ENCODE assay signal across 23 cellular contexts in genomic region chr13:63472736-63473135, GRCh38.
"Had no signal": no experiment of that assay in that cellular context is flagged by ENCODE, and none has a peak within 500 bp of the region (broad histone marks: within the 10 kb centered on the region; RNA-seq: fewer than 3 reads in every experiment).

No MANE protein-coding gene starts in this region.

- H3K36me3 ChIP-seq: neural progenitor cell, ovary, right lobe of liver, sigmoid colon, stomach, tibial artery, transverse colon, upper lobe of right lung, uterus had no signal

- H3K9me3 ChIP-seq: ovary, psoas muscle, right lobe of liver, sigmoid colon, stomach, testis, tibial artery, transverse colon, upper lobe of right lung, uterus had no signal

- H3K4me2 ChIP-seq: neural progenitor cell had no signal

- H3K9ac ChIP-seq: neural progenitor cell, parathyroid adenoma had no signal

- H3K79me2 ChIP-seq: parathyroid adenoma had no signal

- FAIRE-seq: small intestine had no signal

- H3K27ac ChIP-seq: neural progenitor cell, ovary, parathyroid adenoma, psoas muscle, right lobe of liver, sigmoid colon, stomach, testis, tibial artery, transverse colon, upper lobe of right lung, uterus had no signal

- H3K27me3 ChIP-seq: neural progenitor cell, ovary, right lobe of liver, sigmoid colon, stomach, testis, tibial artery, transverse colon, upper lobe of right lung, uterus had no signal

- H3K4me3 ChIP-seq: neural progenitor cell, ovary, psoas muscle, right lobe of liver, sigmoid colon, stomach, testis, tibial artery, transverse colon, upper lobe of right lung, uterus had no signal

- H3K4me1 ChIP-seq: neural progenitor cell, parathyroid adenoma, psoas muscle, right lobe of liver, sigmoid colon, stomach, testis, tibial artery, transverse colon, upper lobe of right lung, uterus had no signal

- DNase-seq: natural killer cell; occipital lobe; ovary; posterior cingulate gyrus; psoas muscle; right cardiac atrium; right lobe of liver; sigmoid colon; small intestine; stimulated activated CD4-positive, alpha-beta T cell treated with anti-CD3 and anti-CD28 coated beads, Interleukin-15, amount 100 ng/mL, for 24 hours; stimulated activated CD4-positive, alpha-beta T cell treated with anti-CD3 and anti-CD28 coated beads, Interleukin-2, amount 100 ng/mL, for 24 hours; stimulated activated CD4-positive, alpha-beta T cell treated with anti-CD3 and anti-CD28 coated beads, Interleukin-2, amount 100 ng/mL, for 48 hours; stimulated activated CD4-positive, alpha-beta T cell treated with anti-CD3 and anti-CD28 coated beads, Interleukin-4, amount 100 ng/mL, for 24 hours; stimulated activated naive B cell treated with anti-CD40 and anti-IgM and Interleukin-4, amounts not matched to agents 10 μg/mL and 1 μg/mL and 100 μg/mL, for 72 hours; stimulated activated naive CD4-positive, alpha-beta T cell treated with Interleukin-2 at 50 U/mL for 16 hours; stomach; testis; tibial artery; transverse colon; upper lobe of right lung; uterus had no signal

- H2AFZ ChIP-seq: neural progenitor cell, parathyroid adenoma had no signal
